Comparison of ENCODE assay signal across 9 cellular contexts in the genomic region with DNA sequence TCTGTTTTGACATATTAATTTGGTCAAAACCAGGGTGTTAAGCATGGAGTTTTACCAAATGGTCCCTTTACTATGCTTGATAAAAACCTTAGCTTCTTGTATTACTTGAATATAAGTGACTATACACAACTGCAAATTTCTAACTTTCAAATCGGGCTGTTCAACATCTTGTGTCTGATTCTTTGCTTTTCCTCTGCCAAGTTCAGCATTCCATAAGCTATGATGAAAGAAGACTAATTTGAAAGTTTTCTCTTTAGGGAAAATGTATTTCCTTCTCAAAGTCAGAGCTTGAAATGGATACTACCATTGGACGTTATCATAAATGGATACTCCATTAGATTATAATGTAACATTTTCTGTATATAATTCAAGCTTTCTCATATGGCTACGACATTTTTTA.
"Had no signal": no experiment of that assay in that cellular context is flagged by ENCODE, and none has a peak within 500 bp of the region (broad histone marks: within the 10 kb centered on the region; RNA-seq: fewer than 3 reads in every experiment).

No MANE protein-coding gene starts in this region.

- H3K27ac ChIP-seq: GM23248, HL-60 had no signal

- H3K4me3 ChIP-seq: GM23248, HAP-1 had no signal

- H3K36me3 ChIP-seq: HAP-1 had no signal

- H2AFZ ChIP-seq: GM23248 had no signal

- H3K9ac ChIP-seq: GM23248 had no signal

- DNase-seq: GM23248, GOT3, H7, HFFc6, KBM-7 had no signal

- ATAC-seq: HCT116, HepG2 had no signal
